Comparison of ENCODE assay signal across 16 cellular contexts in the genomic region with DNA sequence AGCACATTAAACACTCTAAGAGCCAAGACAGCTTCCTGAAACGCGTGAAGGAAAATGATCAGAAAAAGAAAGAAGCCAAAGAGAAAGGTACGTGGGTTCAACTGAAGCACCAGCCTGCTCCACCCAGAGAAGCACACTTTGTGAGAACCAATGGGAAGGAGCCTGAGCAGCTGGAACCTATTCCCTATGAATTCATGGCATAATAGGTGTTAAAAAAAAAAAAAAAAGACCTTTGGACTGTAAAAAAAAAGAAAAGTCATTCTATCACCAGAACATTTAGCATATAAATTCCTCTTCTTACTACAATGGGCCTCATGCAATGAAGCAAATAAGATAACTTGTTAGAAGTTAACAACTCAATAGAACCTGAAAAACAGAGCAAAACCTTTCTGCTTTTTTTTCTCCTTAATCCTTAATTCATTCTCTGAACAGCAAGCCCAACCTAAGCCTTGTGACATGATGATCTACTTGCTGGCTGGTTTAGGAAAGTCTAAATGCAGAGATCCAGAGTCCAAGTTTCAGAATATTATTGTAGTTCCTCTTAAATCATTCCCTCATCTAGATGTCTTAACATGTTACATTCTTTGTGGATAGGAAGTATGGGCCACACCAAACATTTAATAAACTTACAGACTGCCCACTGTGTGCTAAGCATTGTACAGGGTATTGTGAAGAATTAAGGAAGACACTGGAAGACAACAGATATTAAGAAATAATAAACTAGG. TPM values are rescaled to one million over a fixed set of nuclear protein-coding genes. Genes with fewer than 3 reads are reported as not detected.
"Had no signal": no experiment of that assay in that cellular context is flagged by ENCODE, and none has a peak within 500 bp of the region (broad histone marks: within the 10 kb centered on the region; RNA-seq: fewer than 3 reads in every experiment).

No MANE protein-coding gene starts in this region.

- H3K9me3 ChIP-seq: neutrophil, tibial artery had no signal

- H3K27ac ChIP-seq: neutrophil, tibial artery, WERI-Rb-1 had no signal

- H3K36me3 ChIP-seq: tibial artery had no signal

- H3K27me3 ChIP-seq: neutrophil, tibial artery had no signal

- ATAC-seq: activated T-cell treated with anti-CD3 and anti-CD28 coated beads, Interleukin-2, amount 50 U/mL, for 72 hours; left lobe of liver; naive thymus-derived CD8-positive, alpha-beta T cell; T-helper 17 cell had no signal

- DNase-seq: activated CD4-positive, alpha-beta T cell treated with anti-CD3 and anti-CD28 coated beads, Interleukin-2, amount 10 ng/mL, durations not matched to agents 24 days and 14 days; activated CD8-positive, alpha-beta memory T cell treated with anti-CD3 and anti-CD28 coated beads, Interleukin-2, amount 50 U/mL, for 48 hours; activated gamma-delta T cell treated with Interleukin-2 at 50 U/mL for 16 hours; activated naive CD8-positive, alpha-beta T cell treated with anti-CD3 and anti-CD28 coated beads, Interleukin-2, amount 10 ng/mL, durations not matched to agents 7 days and 5 days; activated T-cell treated with anti-CD3 and anti-CD28 coated beads, Interleukin-2, amount 50 U/mL, for 72 hours; effector memory CD4-positive, alpha-beta T cell; head of caudate nucleus; naive thymus-derived CD8-positive, alpha-beta T cell; posterior cingulate gyrus; stimulated activated CD4-positive, alpha-beta T cell treated with anti-CD3 and anti-CD28 coated beads, Interleukin-4, amount 100 ng/mL, for 24 hours; stimulated activated naive CD4-positive, alpha-beta T cell; T-helper 17 cell; tibial artery; WERI-Rb-1 had no signal

- H3K4me3 ChIP-seq: tibial artery had no signal

RNA-seq across cellular contexts. Expression of a gene that starts 54.7 kb away (rescaled TPM):
- total RNA-seq: activated T-cell treated with anti-CD3 and anti-CD28 coated beads, Interleukin-2, amount 50 U/mL, for 72 hours had no signal
